8 cellular contexts compared by ENCODE assay signal in the genomic region with DNA sequence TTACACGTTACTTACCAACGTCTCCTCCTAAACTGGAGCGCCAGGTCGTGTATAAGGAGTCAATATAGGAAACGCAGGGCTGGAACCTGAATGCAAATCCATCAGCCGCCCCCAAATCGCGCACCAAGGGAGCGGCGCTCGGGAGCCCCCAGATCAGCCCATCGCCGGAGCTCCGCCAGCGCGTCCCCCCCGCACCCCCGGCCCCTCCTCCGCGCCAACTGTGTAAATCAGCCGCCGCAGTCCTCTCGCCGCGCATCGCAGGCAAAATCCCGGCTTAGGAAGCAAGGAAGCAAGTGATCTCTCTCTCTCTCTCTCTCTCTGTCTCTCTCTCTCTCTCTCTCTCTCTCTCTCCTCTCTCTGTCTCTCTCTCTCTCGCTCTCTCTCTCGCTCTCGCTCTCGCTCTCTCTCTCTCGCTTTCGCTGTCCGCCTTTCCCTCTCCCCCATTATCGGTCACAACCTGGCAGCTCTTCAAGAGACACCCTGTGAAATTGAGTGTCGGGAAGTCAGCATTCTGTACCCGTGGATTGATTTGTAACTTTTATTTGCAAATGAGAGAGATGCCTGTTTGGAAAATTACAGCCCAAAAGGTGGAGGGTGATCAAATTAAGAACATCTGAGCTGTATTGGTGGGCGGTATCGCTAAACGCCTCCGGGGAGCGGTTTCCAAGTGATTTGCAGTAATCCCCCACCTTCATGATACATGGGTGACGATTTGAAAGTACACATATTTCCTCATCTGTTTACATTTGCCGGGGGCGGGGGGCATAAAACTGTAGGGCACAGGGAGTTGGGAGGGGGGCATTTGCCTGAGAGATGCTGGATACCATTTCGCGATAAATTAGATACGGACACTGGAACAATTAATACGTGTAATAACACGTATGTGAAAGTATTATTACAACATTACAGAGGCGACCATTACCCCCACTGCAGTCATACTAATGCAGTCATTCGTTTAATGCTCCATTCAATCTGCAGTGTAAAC. TPM values are rescaled to one million over a fixed set of nuclear protein-coding genes. Genes with fewer than 3 reads are reported as not detected.
DNase-seq lines count a peak whose midpoint lies in the region; ATAC-seq and TF ChIP-seq lines count a peak whose summit lies in the region.

No MANE protein-coding gene starts in this region.

- intact Hi-C loops in breast epithelium (cut with DNase I; ENCODE audit: low total_unique reads) (no loop called here), MCF 10A (cut with micrococcal nuclease) (no loop called here)

- H3K4me1 ChIP-seq in breast epithelium: peaks cover 11% of the 10 kb centered on the region in 2 donors
- H3K4me1 ChIP-seq in thoracic aorta (ENCODE audit: control insufficient read depth in 1 of 2, low read depth in 2 of 2): peaks cover 11 to 36% of the 10 kb centered on the region in 2 donors

- H3K4me3 Mint-ChIP-seq in MCF 10A (ENCODE audit: unreplicated experiment): no peak overlapping the region

- H3K27me3 ChIP-seq in breast epithelium (peaks cover 3 to 71% of the 10 kb centered on the region in 2 donors), thoracic aorta (replicated peaks; ENCODE audit: insufficient read depth) (peaks cover 16% of the 10 kb centered on the region)

- H3K36me3 ChIP-seq in breast epithelium (no peaks in the 10 kb centered on the region), thoracic aorta (no peaks in the 10 kb centered on the region)

- DNase-seq in breast epithelium (ENCODE audit: low spot score in 2 of 2) (no peak), MCF 10A (ENCODE audit: unreplicated experiment) (no peak), astrocyte of the hippocampus (ENCODE audit: low read depth, low spot score) (peak; percentile 14), left lobe of liver (ENCODE audit: low spot score) (no peak), thoracic aorta (ENCODE audit: low spot score) (no peak), epidermal melanocyte (ENCODE audit: insufficient read length, low spot score) (no peak)

- POLR2A ChIA-PET in MCF 10A (lab: Yijun Ruan, JAX): interaction anchor here (0.6 kb wide), 1 partner anchor 21 kb away, joined by 3 read pairs; no protein-coding TSS in a partner anchor

- ATAC-seq in left lobe of liver (peak; percentile 39), thoracic aorta (ENCODE audit: insufficient number of reproducible peaks, low FRiP score, low read depth) (no peak), GM18868 (IDR thresholded peaks at IDR 0.05; ENCODE audit: unreplicated experiment) (no peak), GM18498 (IDR thresholded peaks at IDR 0.05; ENCODE audit: unreplicated experiment) (no peak)

- peak overlapping the region; percentile 38 to 65 (median 41) for H3K4me3 ChIP-seq in breast epithelium
- peak overlapping the region; percentile 66 for H3K4me3 ChIP-seq in thoracic aorta

- H3K9me3 ChIP-seq in breast epithelium: no peaks in the 10 kb centered on the region
- H3K9me3 ChIP-seq in thoracic aorta: no peaks in the 10 kb centered on the region

- H3K36me3 Mint-ChIP-seq in MCF 10A (ENCODE audit: insufficient read depth, unreplicated experiment): no peaks in the 10 kb centered on the region

- H3K9me3 Mint-ChIP-seq in MCF 10A (ENCODE audit: unreplicated experiment): peaks cover 8% of the 10 kb centered on the region

- TF ChIP-seq CTCF in breast epithelium (IDR thresholded peaks at IDR 0.05) (no peak), MCF 10A (IDR thresholded peaks at IDR 0.05; ENCODE audit: unreplicated experiment) (no peak), thoracic aorta (IDR thresholded peaks at IDR 0.05) (no peak)

- TF ChIP-seq POLR2A in breast epithelium (IDR thresholded peaks at IDR 0.05): no peak

- peaks cover 53% of the 10 kb centered on the region for H3K27me3 Mint-ChIP-seq in MCF 10A (ENCODE audit: insufficient read depth, unreplicated experiment)

- H3K27ac ChIP-seq in breast epithelium (no peak overlapping the region), thoracic aorta (no peak overlapping the region)

- H3K4me1 Mint-ChIP-seq in MCF 10A (ENCODE audit: insufficient read depth, unreplicated experiment): peaks cover 17% of the 10 kb centered on the region

- BruUV-seq in MCF 10A (replicated peaks; lab: Mats Ljungman, UMichigan): no TSS peak

- CTCF ChIA-PET in MCF 10A (lab: Yijun Ruan, JAX): interaction anchor here (0.6 to 1.0 kb wide), 2 partner anchors 9 to 1262 kb away, joined by 3 read pairs; no protein-coding TSS in a partner anchor

- H3K27ac Mint-ChIP-seq in MCF 10A (ENCODE audit: low read depth, unreplicated experiment): no peak overlapping the region

RNA-seq across cellular contexts. Expression of a gene that starts 0.7 kb away (rescaled TPM):
- total RNA-seq in breast epithelium: under 1 TPM in 2 of 3 donors, not detected in 1; 0.33 to 0.59 TPM
- not detected in 2 replicates for total RNA-seq in MCF 10A (2022)
- 0.18 TPM for total RNA-seq in left lobe of liver
- under 1 TPM in 1 of 2 donors, not detected in 1; 0.14 TPM for total RNA-seq in thoracic aorta
